In the genomic region with DNA sequence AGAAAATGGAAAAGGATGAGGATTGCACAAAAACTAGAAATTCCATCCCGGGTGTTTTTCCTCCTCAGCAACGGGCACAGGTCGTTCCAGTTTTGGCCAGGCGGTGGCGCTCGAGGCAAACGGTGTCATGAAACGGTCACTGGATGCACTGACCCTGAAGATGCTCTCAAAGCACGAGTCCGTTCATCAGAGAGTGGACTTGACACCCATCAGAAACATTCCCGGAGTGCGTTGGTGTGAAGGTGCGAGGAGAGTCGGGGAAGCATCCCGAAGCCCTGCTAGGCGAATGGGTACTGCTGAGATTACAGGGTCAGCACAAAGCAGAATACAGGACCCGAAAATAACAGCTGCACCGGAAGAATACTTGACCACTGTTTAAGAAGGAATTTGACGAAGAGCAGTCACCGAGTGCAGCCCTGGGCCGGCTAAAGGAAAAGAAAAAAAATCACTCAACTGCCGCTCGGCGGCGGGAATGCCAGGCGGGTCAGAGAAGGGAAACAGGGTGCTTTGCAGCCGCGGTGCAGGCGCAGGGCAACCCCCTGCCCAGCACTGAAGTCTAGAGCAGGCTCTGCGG, we compare ENCODE assay signal across 8 cellular contexts.
DNase-seq lines count a peak whose midpoint lies in the region; ATAC-seq and TF ChIP-seq lines count a peak whose summit lies in the region.

No MANE protein-coding gene starts in this region.

- H3K4me3 ChIP-seq in NB4 (ENCODE audit: low read depth, low read length), result peak overlapping the region; percentile 57
- peak overlapping the region; percentile 14 for H3K4me3 ChIP-seq in cardiac muscle cell
- H3K4me3 ChIP-seq in parathyroid adenoma (ENCODE audit: low read depth, low read length), result no peak overlapping the region
- H3K4me3 ChIP-seq in thoracic aorta, result peak overlapping the region; percentile 69

- H3K9me3 ChIP-seq in cardiac muscle cell (ENCODE audit: low read depth), result no peaks in the 10 kb centered on the region
- H3K9me3 ChIP-seq in parathyroid adenoma (ENCODE audit: control insufficient read depth, low read length), result no peaks in the 10 kb centered on the region
- H3K9me3 ChIP-seq in thoracic aorta, result no peaks in the 10 kb centered on the region

- no peak overlapping the region for H3K27ac Mint-ChIP-seq in activated naive CD8-positive, alpha-beta T cell treated with anti-CD3 and anti-CD28 coated beads, Interleukin-2, amount 50 U/mL, for 24 hours

- peaks cover 6% of the 10 kb centered on the region for H3K4me1 ChIP-seq in cardiac muscle cell (ENCODE audit: low read depth)
- peaks cover 4% of the 10 kb centered on the region for H3K4me1 ChIP-seq in parathyroid adenoma
- H3K4me1 ChIP-seq in thoracic aorta (ENCODE audit: control insufficient read depth in 1 of 2, low read depth in 2 of 2), result peaks cover 8 to 26% of the 10 kb centered on the region in 2 donors

- peak; percentile 54 for ATAC-seq in activated naive CD8-positive, alpha-beta T cell treated with anti-CD3 and anti-CD28 coated beads, Interleukin-2, amount 50 U/mL, for 24 hours
- ATAC-seq in thoracic aorta (ENCODE audit: insufficient number of reproducible peaks, low FRiP score, low read depth) (peak; percentile 75), HG03159 (IDR thresholded peaks at IDR 0.05; ENCODE audit: unreplicated experiment) (no peak)

- peak overlapping the region; percentile 9 for H3K4me2 ChIP-seq in parathyroid adenoma (ENCODE audit: low read length)

- H3K4me3 Mint-ChIP-seq in activated naive CD8-positive, alpha-beta T cell treated with anti-CD3 and anti-CD28 coated beads, Interleukin-2, amount 50 U/mL, for 24 hours, result peak overlapping the region; percentile 83

- peak overlapping the region; percentile 46 for H3K27ac ChIP-seq in cardiac muscle cell
- peak overlapping the region; percentile 49 for H3K27ac ChIP-seq in parathyroid adenoma
- peak overlapping the region; percentile 77 to 87 for H3K27ac ChIP-seq in thoracic aorta

- DNase-seq in GF-D8 (lab: John Stamatoyannopoulos, UW), result peak; percentile 33
- DNase-seq in NB4 (ENCODE audit: low read depth), result peak; percentile 72
- peak; percentile 80 for DNase-seq in SW480 (ENCODE audit: low spot score)
- peak; percentile 86 for DNase-seq in activated naive CD8-positive, alpha-beta T cell treated with anti-CD3 and anti-CD28 coated beads, Interleukin-2, amount 50 U/mL, for 24 hours
- DNase-seq in cardiac muscle cell (ENCODE audit: low read depth in 1 of 2, low spot score in 1 of 2), result peak; percentile 88 to 89
- peak; percentile 86 for DNase-seq in thoracic aorta (ENCODE audit: low spot score)

- H3K27me3 ChIP-seq in cardiac muscle cell (no peaks in the 10 kb centered on the region), parathyroid adenoma (ENCODE audit: control insufficient read depth, insufficient read depth, low read length) (no peaks in the 10 kb centered on the region), thoracic aorta (replicated peaks; ENCODE audit: insufficient read depth) (no peaks in the 10 kb centered on the region)

- TF ChIP-seq CTCF in NB4 (IDR thresholded peaks at IDR 0.05; ENCODE audit: low read depth, low read length), result peak; percentile 81
- TF ChIP-seq CTCF in cardiac muscle cell (IDR thresholded peaks at IDR 0.05; ENCODE audit: low read depth, low read length), result peak; percentile 94
- peak; percentile 87 for TF ChIP-seq CTCF in parathyroid adenoma (IDR thresholded peaks at IDR 0.05)
- TF ChIP-seq CTCF in thoracic aorta (IDR thresholded peaks at IDR 0.05), result peak; percentile 94

- H3K27me3 Mint-ChIP-seq in activated naive CD8-positive, alpha-beta T cell treated with anti-CD3 and anti-CD28 coated beads, Interleukin-2, amount 50 U/mL, for 24 hours, result peaks cover 27% of the 10 kb centered on the region

- H3K4me1 Mint-ChIP-seq in activated naive CD8-positive, alpha-beta T cell treated with anti-CD3 and anti-CD28 coated beads, Interleukin-2, amount 50 U/mL, for 24 hours, result peaks cover 19% of the 10 kb centered on the region

- no peaks in the 10 kb centered on the region for H3K36me3 ChIP-seq in cardiac muscle cell
- H3K36me3 ChIP-seq in parathyroid adenoma (ENCODE audit: control insufficient read depth, insufficient read depth, low read length), result no peaks in the 10 kb centered on the region
- no peaks in the 10 kb centered on the region for H3K36me3 ChIP-seq in thoracic aorta

- no peaks in the 10 kb centered on the region for H3K9me3 Mint-ChIP-seq in activated naive CD8-positive, alpha-beta T cell treated with anti-CD3 and anti-CD28 coated beads, Interleukin-2, amount 50 U/mL, for 24 hours

- peak overlapping the region; percentile 60 for H2AFZ ChIP-seq in parathyroid adenoma

- no peak overlapping the region for H3K9ac ChIP-seq in parathyroid adenoma

- H3K79me2 ChIP-seq in parathyroid adenoma, result no peaks in the 10 kb centered on the region

- H3K36me3 Mint-ChIP-seq in activated naive CD8-positive, alpha-beta T cell treated with anti-CD3 and anti-CD28 coated beads, Interleukin-2, amount 50 U/mL, for 24 hours (ENCODE audit: low read depth), result no peaks in the 10 kb centered on the region

- TF ChIP-seq POLR2A in NB4 (IDR thresholded peaks at IDR 0.05; ENCODE audit: extremely low read depth, insufficient read length), result no peak

Comparison
In these comparisons a context has a peak if more than half of its experiments do, and no peak if none do; other contexts are left out.
1. DNase-seq: peak in every context shown above with its lines; median percentile 88 in cardiac muscle cell; 86 in activated naive CD8-positive, alpha-beta T cell treated with anti-CD3 and anti-CD28 coated beads, Interleukin-2, amount 50 U/mL, for 24 hours; 86 in thoracic aorta; 80 in SW480; 72 in NB4; 33 in GF-D8.